In the genomic region with DNA sequence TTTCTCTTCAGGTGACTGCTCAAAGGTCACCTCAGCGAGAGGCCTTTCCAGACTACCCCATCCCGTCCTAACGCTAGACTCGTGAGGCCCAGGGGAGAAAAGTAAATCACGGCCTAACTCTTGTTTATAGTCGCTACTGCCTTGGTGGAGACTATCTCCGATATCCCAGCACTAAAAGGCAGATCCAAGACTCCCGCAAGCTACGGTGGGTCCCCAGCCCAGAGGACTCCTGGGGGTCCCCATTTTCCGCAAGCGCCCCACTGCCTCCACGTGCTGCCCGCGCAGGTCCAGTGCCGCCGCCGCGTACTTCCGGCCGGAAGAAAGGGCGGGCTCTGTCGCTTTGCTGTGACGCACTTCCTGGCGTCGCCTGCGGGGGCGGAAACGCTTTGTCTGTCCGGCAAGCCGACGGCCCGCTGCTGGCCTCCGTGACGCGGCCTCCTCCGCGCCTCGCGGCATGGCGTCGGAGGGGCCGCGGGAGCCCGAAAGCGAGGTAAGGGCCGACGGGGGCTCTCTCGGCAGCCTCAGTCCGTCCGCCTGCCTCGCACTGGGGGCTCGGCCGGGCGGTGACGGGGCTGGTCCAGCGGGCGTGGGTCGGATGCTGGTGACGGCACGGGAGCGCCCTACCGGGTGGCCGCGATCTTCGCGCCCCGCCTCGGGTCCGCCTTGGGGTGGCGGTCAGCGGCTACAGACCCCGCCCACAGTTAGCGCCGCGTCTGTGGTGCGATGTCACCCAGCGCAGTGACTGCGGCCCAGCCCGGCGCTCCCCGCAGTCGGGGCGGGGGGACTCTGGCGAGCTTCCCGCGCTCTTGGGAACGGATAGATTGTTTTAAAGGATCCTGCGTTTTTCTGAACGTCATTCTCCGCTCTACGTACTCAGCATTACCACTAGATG, we compare ENCODE assay signal across 8 cellular contexts. TPM values are rescaled to one million over a fixed set of nuclear protein-coding genes. Genes with fewer than 3 reads are reported as not detected.
DNase-seq lines count a peak whose midpoint lies in the region; ATAC-seq and TF ChIP-seq lines count a peak whose summit lies in the region.

A gene with protein sequence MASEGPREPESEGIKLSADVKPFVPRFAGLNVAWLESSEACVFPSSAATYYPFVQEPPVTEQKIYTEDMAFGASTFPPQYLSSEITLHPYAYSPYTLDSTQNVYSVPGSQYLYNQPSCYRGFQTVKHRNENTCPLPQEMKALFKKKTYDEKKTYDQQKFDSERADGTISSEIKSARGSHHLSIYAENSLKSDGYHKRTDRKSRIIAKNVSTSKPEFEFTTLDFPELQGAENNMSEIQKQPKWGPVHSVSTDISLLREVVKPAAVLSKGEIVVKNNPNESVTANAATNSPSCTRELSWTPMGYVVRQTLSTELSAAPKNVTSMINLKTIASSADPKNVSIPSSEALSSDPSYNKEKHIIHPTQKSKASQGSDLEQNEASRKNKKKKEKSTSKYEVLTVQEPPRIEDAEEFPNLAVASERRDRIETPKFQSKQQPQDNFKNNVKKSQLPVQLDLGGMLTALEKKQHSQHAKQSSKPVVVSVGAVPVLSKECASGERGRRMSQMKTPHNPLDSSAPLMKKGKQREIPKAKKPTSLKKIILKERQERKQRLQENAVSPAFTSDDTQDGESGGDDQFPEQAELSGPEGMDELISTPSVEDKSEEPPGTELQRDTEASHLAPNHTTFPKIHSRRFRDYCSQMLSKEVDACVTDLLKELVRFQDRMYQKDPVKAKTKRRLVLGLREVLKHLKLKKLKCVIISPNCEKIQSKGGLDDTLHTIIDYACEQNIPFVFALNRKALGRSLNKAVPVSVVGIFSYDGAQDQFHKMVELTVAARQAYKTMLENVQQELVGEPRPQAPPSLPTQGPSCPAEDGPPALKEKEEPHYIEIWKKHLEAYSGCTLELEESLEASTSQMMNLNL (plus strand): TSS at position 378 of the 892 bp plus-strand sequence. CDS start 77 bp downstream, at position 455.

- H3K27me3 Mint-ChIP-seq in WTC11 (ENCODE audit: low read depth), result no peaks in the 10 kb centered on the region

- POLR2A ChIA-PET in WTC11 (lab: Charles Lee), result interaction anchor here (0.5 to 0.6 kb wide), 2 partner anchors 327 to 939 kb away, joined by 3 read pairs; a partner anchor contains a TSS

- H3K4me3 ChIP-seq in cardiac fibroblast (replicated peaks in 1 of 2; ENCODE audit: low read depth in 2 of 2, low read length in 2 of 2), result peak within 1 kb of the TSS; percentile 59 to 70

- H3K36me3 Mint-ChIP-seq in WTC11, result peaks cover 62% of the 10 kb centered on the region

- ATAC-seq in HG03196 (IDR thresholded peaks at IDR 0.05; ENCODE audit: unreplicated experiment), result peak; percentile 90
- peak; percentile 91 for ATAC-seq in WTC11

- DNase-seq in AG09319 (ENCODE audit: extremely low read depth, low read depth) (peak; percentile 97), NCI-H226 (peak; percentile 92), WTC11 (ENCODE audit: low spot score) (peak; percentile 93), cardiac fibroblast (ENCODE audit: low read depth in 2 of 2) (peak; percentile 98 to 99), iPS-NIHi7 (ENCODE audit: extremely low spot score) (peak; percentile 93), smooth muscle cell of the brain vasculature (ENCODE audit: low read depth, low spot score) (peak; percentile 87)

- in situ Hi-C loops in GM18951 (cut with MboI; ENCODE audit: low sequenced_read_pairs, unreplicated experiment), result no loop called here

- peak; percentile 71 for TF ChIP-seq CTCF in AG09319 (IDR thresholded peaks at IDR 0.05; ENCODE audit: low read depth, low read length)
- TF ChIP-seq CTCF in WTC11 (IDR thresholded peaks at IDR 0.05), result no peak; the same call in 1 of the 2 replicates
- TF ChIP-seq CTCF in cardiac fibroblast (IDR thresholded peaks at IDR 0.05; ENCODE audit: low read depth, low read length), result peak; percentile 65

- peak; percentile 95 for TF ChIP-seq POLR2A in GM18951 (IDR thresholded peaks at IDR 0.05; ENCODE audit: extremely low read depth, insufficient read depth, insufficient read length)

- peak within 1 kb of the TSS; percentile 90 for H3K4me3 Mint-ChIP-seq in WTC11

- CTCF ChIA-PET in WTC11 (lab: Charles Lee), result interaction anchor here (0.6 to 1.3 kb wide), 4 partner anchors 9 to 1005 kb away, joined by 5 to 7 read pairs (median 6); no protein-coding TSS in a partner anchor

- H3K27ac Mint-ChIP-seq in WTC11, result peak within 1 kb of the TSS; percentile 99

- H3K9me3 Mint-ChIP-seq in WTC11, result no peaks in the 10 kb centered on the region

- peaks cover 49% of the 10 kb centered on the region for H3K4me1 Mint-ChIP-seq in WTC11

TF ChIP-seq in WTC11, 78 proteins besides CTCF, POLR2A, EP300 and RAD21 (continues in another document):
- TF ChIP-seq ZNF263 (CRISPR knock-in tag; IDR thresholded peaks at IDR 0.05; ENCODE audit: low read depth) (no peak), JUN (CRISPR knock-in tag; IDR thresholded peaks at IDR 0.05) (peak; percentile 28; the same call in 1 of the 2 replicates), FOXK1 (CRISPR knock-in tag; IDR thresholded peaks at IDR 0.05) (peak; percentile 94), ZBTB21 (CRISPR knock-in tag; IDR thresholded peaks at IDR 0.05; ENCODE audit: borderline replicate concordance) (peak; percentile 55), NR3C1 (CRISPR knock-in tag; conservative IDR thresholded peaks at IDR 0.05; ENCODE audit: low read depth) (peak; percentile 22; the same call in 1 of the 2 replicates), MYBL2 (CRISPR knock-in tag; IDR thresholded peaks at IDR 0.05) (peak; percentile 95), NR2C2 (CRISPR knock-in tag; IDR thresholded peaks at IDR 0.05) (0 out of 2 replicates have a peak, but pooled peaks have one; percentile 29), ATF1 (CRISPR knock-in tag; IDR thresholded peaks at IDR 0.05) (peak; percentile 96), GTF2I (CRISPR knock-in tag; conservative IDR thresholded peaks at IDR 0.05) (no peak), ZNF416 (CRISPR knock-in tag; IDR thresholded peaks at IDR 0.05) (peak; percentile 93; the same call in 1 of the 2 replicates), CREM (CRISPR knock-in tag; IDR thresholded peaks at IDR 0.05) (peak; percentile 99)
- TF ChIP-seq, protein P1, sequence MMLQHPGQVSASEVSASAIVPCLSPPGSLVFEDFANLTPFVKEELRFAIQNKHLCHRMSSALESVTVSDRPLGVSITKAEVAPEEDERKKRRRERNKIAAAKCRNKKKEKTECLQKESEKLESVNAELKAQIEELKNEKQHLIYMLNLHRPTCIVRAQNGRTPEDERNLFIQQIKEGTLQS (CRISPR knock-in tag; conservative IDR thresholded peaks at IDR 0.05), result no peak
- TF ChIP-seq, protein P2, sequence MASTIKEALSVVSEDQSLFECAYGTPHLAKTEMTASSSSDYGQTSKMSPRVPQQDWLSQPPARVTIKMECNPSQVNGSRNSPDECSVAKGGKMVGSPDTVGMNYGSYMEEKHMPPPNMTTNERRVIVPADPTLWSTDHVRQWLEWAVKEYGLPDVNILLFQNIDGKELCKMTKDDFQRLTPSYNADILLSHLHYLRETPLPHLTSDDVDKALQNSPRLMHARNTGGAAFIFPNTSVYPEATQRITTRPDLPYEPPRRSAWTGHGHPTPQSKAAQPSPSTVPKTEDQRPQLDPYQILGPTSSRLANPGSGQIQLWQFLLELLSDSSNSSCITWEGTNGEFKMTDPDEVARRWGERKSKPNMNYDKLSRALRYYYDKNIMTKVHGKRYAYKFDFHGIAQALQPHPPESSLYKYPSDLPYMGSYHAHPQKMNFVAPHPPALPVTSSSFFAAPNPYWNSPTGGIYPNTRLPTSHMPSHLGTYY (CRISPR knock-in tag; IDR thresholded peaks at IDR 0.05), result peak; percentile 84; the same call in 1 of the 2 replicates
- TF ChIP-seq, protein P3, sequence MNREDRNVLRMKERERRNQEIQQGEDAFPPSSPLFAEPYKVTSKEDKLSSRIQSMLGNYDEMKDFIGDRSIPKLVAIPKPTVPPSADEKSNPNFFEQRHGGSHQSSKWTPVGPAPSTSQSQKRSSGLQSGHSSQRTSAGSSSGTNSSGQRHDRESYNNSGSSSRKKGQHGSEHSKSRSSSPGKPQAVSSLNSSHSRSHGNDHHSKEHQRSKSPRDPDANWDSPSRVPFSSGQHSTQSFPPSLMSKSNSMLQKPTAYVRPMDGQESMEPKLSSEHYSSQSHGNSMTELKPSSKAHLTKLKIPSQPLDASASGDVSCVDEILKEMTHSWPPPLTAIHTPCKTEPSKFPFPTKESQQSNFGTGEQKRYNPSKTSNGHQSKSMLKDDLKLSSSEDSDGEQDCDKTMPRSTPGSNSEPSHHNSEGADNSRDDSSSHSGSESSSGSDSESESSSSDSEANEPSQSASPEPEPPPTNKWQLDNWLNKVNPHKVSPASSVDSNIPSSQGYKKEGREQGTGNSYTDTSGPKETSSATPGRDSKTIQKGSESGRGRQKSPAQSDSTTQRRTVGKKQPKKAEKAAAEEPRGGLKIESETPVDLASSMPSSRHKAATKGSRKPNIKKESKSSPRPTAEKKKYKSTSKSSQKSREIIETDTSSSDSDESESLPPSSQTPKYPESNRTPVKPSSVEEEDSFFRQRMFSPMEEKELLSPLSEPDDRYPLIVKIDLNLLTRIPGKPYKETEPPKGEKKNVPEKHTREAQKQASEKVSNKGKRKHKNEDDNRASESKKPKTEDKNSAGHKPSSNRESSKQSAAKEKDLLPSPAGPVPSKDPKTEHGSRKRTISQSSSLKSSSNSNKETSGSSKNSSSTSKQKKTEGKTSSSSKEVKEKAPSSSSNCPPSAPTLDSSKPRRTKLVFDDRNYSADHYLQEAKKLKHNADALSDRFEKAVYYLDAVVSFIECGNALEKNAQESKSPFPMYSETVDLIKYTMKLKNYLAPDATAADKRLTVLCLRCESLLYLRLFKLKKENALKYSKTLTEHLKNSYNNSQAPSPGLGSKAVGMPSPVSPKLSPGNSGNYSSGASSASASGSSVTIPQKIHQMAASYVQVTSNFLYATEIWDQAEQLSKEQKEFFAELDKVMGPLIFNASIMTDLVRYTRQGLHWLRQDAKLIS (CRISPR knock-in tag; IDR thresholded peaks at IDR 0.05; ENCODE audit: borderline replicate concordance), result peak; percentile 87; the same call in 1 of the 2 replicates
- TF ChIP-seq, protein P4, sequence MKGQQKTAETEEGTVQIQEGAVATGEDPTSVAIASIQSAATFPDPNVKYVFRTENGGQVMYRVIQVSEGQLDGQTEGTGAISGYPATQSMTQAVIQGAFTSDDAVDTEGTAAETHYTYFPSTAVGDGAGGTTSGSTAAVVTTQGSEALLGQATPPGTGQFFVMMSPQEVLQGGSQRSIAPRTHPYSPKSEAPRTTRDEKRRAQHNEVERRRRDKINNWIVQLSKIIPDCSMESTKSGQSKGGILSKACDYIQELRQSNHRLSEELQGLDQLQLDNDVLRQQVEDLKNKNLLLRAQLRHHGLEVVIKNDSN (CRISPR knock-in tag; IDR thresholded peaks at IDR 0.05), result peak; percentile 77
- TF ChIP-seq, protein P5, sequence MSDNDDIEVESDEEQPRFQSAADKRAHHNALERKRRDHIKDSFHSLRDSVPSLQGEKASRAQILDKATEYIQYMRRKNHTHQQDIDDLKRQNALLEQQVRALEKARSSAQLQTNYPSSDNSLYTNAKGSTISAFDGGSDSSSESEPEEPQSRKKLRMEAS (CRISPR knock-in tag; IDR thresholded peaks at IDR 0.05), result peak; percentile 99

RNA-seq across cellular contexts. Expression of the gene that starts here (rescaled TPM):
- total RNA-seq in WTC11 (2021), result 66.2 to 72.8 TPM (median 66.8 TPM) in 3 replicates

Comparison
In these comparisons a context has a peak if more than half of its experiments do, and no peak if none do; other contexts are left out.
1. Peak in every context shown above with its lines: DNase-seq, ATAC-seq and H3K4me3 ChIP-seq.